ENCODE assay signal across 8 cellular contexts in genomic region chr12:94460594-94460959, GRCh38. TPM values are rescaled to one million over a fixed set of nuclear protein-coding genes. Genes with fewer than 3 reads are reported as not detected.
A peak's percentile ranks its signal among the peaks of the same experiment; 100 is the strongest.
DNase-seq lines count a peak whose midpoint lies in the region; ATAC-seq and TF ChIP-seq lines count a peak whose summit lies in the region.

No MANE protein-coding gene starts in this region.

- no peaks in the 10 kb centered on the region for H3K9me3 Mint-ChIP-seq in natural killer cell treated with Interleukin-12 subunit alpha and Interleukin-12 subunit beta and Interleukin-15 and Interleukin-18, amount 100 ng/mL, for 72 hours

- H3K4me2 ChIP-seq in BLaER1 treated with 17β-estradiol and CSF1 and Interleukin-3, amounts not matched to agents 10 nM and 100 nM = peak overlapping the region; percentile 82 to 97 (median 91)
- peak overlapping the region; percentile 96 for H3K4me2 ChIP-seq in Karpas-422 (ENCODE audit: low read depth, low read length, poor library complexity, severe bottlenecking)

- no peaks in the 10 kb centered on the region for H3K27me3 ChIP-seq in BLaER1 treated with 17β-estradiol and CSF1 and Interleukin-3, amounts not matched to agents 10 nM and 100 nM
- no peaks in the 10 kb centered on the region for H3K27me3 ChIP-seq in Karpas-422 (ENCODE audit: low read length)

- intact Hi-C loops in left colon (cut with DNase I, micrococcal nuclease) = no loop called here

- peaks cover 4% of the 10 kb centered on the region for H3K36me3 Mint-ChIP-seq in natural killer cell treated with Interleukin-12 subunit alpha and Interleukin-12 subunit beta and Interleukin-15 and Interleukin-18, amount 100 ng/mL, for 72 hours

- H3K36me3 ChIP-seq in BLaER1 treated with 17β-estradiol and CSF1 and Interleukin-3, amounts not matched to agents 10 nM and 100 nM = peaks cover 0 to 24% (median 8%) of the 10 kb centered on the region in 11 experiments; a peak in 18 of 22 replicates
- H3K36me3 ChIP-seq in Karpas-422 (ENCODE audit: insufficient read depth, low read length) = peaks cover 22% of the 10 kb centered on the region

- H3K27me3 Mint-ChIP-seq in natural killer cell treated with Interleukin-12 subunit alpha and Interleukin-12 subunit beta and Interleukin-15 and Interleukin-18, amount 100 ng/mL, for 72 hours = peaks cover 0 to 6% of the 10 kb centered on the region in 2 donors

- no peak for DNase-seq in Karpas-422
- no peak for DNase-seq in choroid plexus epithelial cell (ENCODE audit: low read depth)
- no peak for DNase-seq in natural killer cell treated with Interleukin-12 subunit alpha and Interleukin-12 subunit beta and Interleukin-15 and Interleukin-18, amount 100 ng/mL, for 72 hours (ENCODE audit: low spot score)
- DNase-seq in NCI-H1105 (lab: John Stamatoyannopoulos, UW) = no peak
- no peak for DNase-seq in stimulated activated CD4-positive, alpha-beta T cell treated with anti-CD3 and anti-CD28 coated beads, Interleukin-4, amount 100 ng/mL, for 1 hour
- no peak for DNase-seq in NCI-H1930 (lab: John Stamatoyannopoulos, UW)
- no peak for DNase-seq in left colon

- H3K9me3 ChIP-seq in BLaER1 treated with 17β-estradiol and CSF1 and Interleukin-3, amounts not matched to agents 10 nM and 100 nM (replicated peaks in 1 of 11) = peaks cover 0 to 16% (median 12%) of the 10 kb centered on the region in 11 experiments; a peak in 16 of 22 replicates
- no peaks in the 10 kb centered on the region; the same call in 1 of the 2 replicates for H3K9me3 ChIP-seq in Karpas-422 (ENCODE audit: low read length)

- peak overlapping the region; percentile 74 to 93 (median 85) for H3K4me3 ChIP-seq in BLaER1 treated with 17β-estradiol and CSF1 and Interleukin-3, amounts not matched to agents 10 nM and 100 nM
- H3K4me3 ChIP-seq in Karpas-422 (ENCODE audit: low read length) (peak overlapping the region; percentile 94), choroid plexus epithelial cell (ENCODE audit: low read depth, low read length) (peak overlapping the region; percentile 84)

- peak overlapping the region; percentile 83 to 88 for H3K27ac Mint-ChIP-seq in natural killer cell treated with Interleukin-12 subunit alpha and Interleukin-12 subunit beta and Interleukin-15 and Interleukin-18, amount 100 ng/mL, for 72 hours

- H3K4me1 Mint-ChIP-seq in natural killer cell treated with Interleukin-12 subunit alpha and Interleukin-12 subunit beta and Interleukin-15 and Interleukin-18, amount 100 ng/mL, for 72 hours (ENCODE audit: low read depth in 2 of 2) = peaks cover 25 to 26% of the 10 kb centered on the region in 2 donors

- peak overlapping the region; percentile 82 to 88 (median 85) for H3K9ac ChIP-seq in BLaER1 treated with 17β-estradiol and CSF1 and Interleukin-3, amounts not matched to agents 10 nM and 100 nM
- peak overlapping the region; percentile 96 for H3K9ac ChIP-seq in Karpas-422 (ENCODE audit: low read length)

- H3K4me3 Mint-ChIP-seq in natural killer cell treated with Interleukin-12 subunit alpha and Interleukin-12 subunit beta and Interleukin-15 and Interleukin-18, amount 100 ng/mL, for 72 hours = peak overlapping the region; percentile 97

- ATAC-seq in natural killer cell treated with Interleukin-12 subunit alpha and Interleukin-12 subunit beta and Interleukin-15 and Interleukin-18, amount 100 ng/mL, for 72 hours = no peak
- no peak for ATAC-seq in left colon

- H4K20me1 ChIP-seq in BLaER1 treated with 17β-estradiol and CSF1 and Interleukin-3, amounts not matched to agents 10 nM and 100 nM = peaks cover 0 to 6% (median 0%) of the 10 kb centered on the region in 11 experiments; a peak in 1 of 22 replicates
- H4K20me1 ChIP-seq in Karpas-422 (ENCODE audit: insufficient read depth, low read depth, low read length) = no peaks in the 10 kb centered on the region

- peak overlapping the region; percentile 70; the same call in 1 of the 2 replicates for H2AFZ ChIP-seq in Karpas-422 (ENCODE audit: low read length)

- H3K4me1 ChIP-seq in BLaER1 treated with 17β-estradiol and CSF1 and Interleukin-3, amounts not matched to agents 10 nM and 100 nM = peaks cover 16 to 27% (median 21%) of the 10 kb centered on the region in 10 experiments; a peak in 19 of 20 replicates
- peaks cover 21% of the 10 kb centered on the region for H3K4me1 ChIP-seq in Karpas-422 (ENCODE audit: low read length)

- peaks cover 41% of the 10 kb centered on the region for H3K79me2 ChIP-seq in Karpas-422 (ENCODE audit: low read length)

- TF ChIP-seq CTCF in choroid plexus epithelial cell (conservative IDR thresholded peaks at IDR 0.05; ENCODE audit: low read depth, low read length) = no peak

- peak overlapping the region in 10 of 11 experiments; percentile 73 to 87 (median 83); a peak in 20 of 22 replicates for H3K27ac ChIP-seq in BLaER1 treated with 17β-estradiol and CSF1 and Interleukin-3, amounts not matched to agents 10 nM and 100 nM
- peak overlapping the region; percentile 38; the same call in 1 of the 2 replicates for H3K27ac ChIP-seq in Karpas-422 (ENCODE audit: low read length)

- no peaks in the 10 kb centered on the region for H3K9me2 ChIP-seq in Karpas-422 (replicated peaks; ENCODE audit: insufficient read depth, low read length)

RNA-seq across cellular contexts. Expression of gene CEP83, which starts 0.9 kb away (rescaled TPM):
- 42.4 and 102 TPM in 2 replicates for total RNA-seq in Karpas-422 (2014; rRNA removed; shearing (Covaris generic); ENCODE audit: low replicate concordance)
- 10 to 100 TPM; 17.6 to 37.8 TPM for total RNA-seq in natural killer cell treated with Interleukin-12 subunit alpha and Interleukin-12 subunit beta and Interleukin-15 and Interleukin-18, amount 100 ng/mL, for 72 hours
- 10 to 100 TPM; 12.1 to 17.6 TPM for total RNA-seq in left colon
